Comparison of ENCODE assay signal across 17 cellular contexts in genomic region chr7:11750191-11750590, GRCh38.
"Had no signal": no experiment of that assay in that cellular context is flagged by ENCODE, and none has a peak within 500 bp of the region (broad histone marks: within the 10 kb centered on the region; RNA-seq: fewer than 3 reads in every experiment).

No MANE protein-coding gene starts in this region.

- H3K27ac ChIP-seq: dorsolateral prefrontal cortex, heart left ventricle, spleen, testis, tibial nerve had no signal

- H3K4me3 ChIP-seq: dorsolateral prefrontal cortex, heart left ventricle, mucosa of descending colon, spleen, testis, tibial nerve had no signal

- H3K27me3 ChIP-seq: dorsolateral prefrontal cortex, heart left ventricle, spleen, testis, tibial nerve had no signal

- H3K9me3 ChIP-seq: mucosa of descending colon, testis, tibial nerve had no signal

- H3K36me3 ChIP-seq: heart left ventricle, spleen, tibial nerve had no signal

- DNase-seq: cortex of kidney; dorsolateral prefrontal cortex; effector CD8-positive, alpha-beta T cell; heart left ventricle; hippocampal formation; mammary epithelial cell; mucosa of descending colon; natural killer cell; posterior cingulate gyrus; spleen; stimulated activated CD4-positive, alpha-beta T cell treated with anti-CD3 and anti-CD28 coated beads, Interleukin-15, amount 100 ng/mL, for 24 hours; stimulated activated CD4-positive, alpha-beta T cell treated with anti-CD3 and anti-CD28 coated beads, Interleukin-1b, Interleukin-23, amount 100 ng/mL, for 48 hours; stimulated activated CD4-positive, alpha-beta T cell treated with anti-CD3 and anti-CD28 coated beads, Interleukin-4, amount 100 ng/mL, for 24 hours; stimulated activated naive B cell treated with anti-CD40 and anti-IgM and Interleukin-4, amounts not matched to agents 10 μg/mL and 1 μg/mL and 100 μg/mL, for 72 hours; stimulated activated naive CD8-positive, alpha-beta T cell treated with anti-CD3 and anti-CD28 coated beads, Interleukin-15, amount 100 ng/mL, for 72 hours; testis had no signal

- H3K4me1 ChIP-seq: heart left ventricle, spleen, testis, tibial nerve had no signal
